ENCODE assay signal across 8 cellular contexts in the genomic region with DNA sequence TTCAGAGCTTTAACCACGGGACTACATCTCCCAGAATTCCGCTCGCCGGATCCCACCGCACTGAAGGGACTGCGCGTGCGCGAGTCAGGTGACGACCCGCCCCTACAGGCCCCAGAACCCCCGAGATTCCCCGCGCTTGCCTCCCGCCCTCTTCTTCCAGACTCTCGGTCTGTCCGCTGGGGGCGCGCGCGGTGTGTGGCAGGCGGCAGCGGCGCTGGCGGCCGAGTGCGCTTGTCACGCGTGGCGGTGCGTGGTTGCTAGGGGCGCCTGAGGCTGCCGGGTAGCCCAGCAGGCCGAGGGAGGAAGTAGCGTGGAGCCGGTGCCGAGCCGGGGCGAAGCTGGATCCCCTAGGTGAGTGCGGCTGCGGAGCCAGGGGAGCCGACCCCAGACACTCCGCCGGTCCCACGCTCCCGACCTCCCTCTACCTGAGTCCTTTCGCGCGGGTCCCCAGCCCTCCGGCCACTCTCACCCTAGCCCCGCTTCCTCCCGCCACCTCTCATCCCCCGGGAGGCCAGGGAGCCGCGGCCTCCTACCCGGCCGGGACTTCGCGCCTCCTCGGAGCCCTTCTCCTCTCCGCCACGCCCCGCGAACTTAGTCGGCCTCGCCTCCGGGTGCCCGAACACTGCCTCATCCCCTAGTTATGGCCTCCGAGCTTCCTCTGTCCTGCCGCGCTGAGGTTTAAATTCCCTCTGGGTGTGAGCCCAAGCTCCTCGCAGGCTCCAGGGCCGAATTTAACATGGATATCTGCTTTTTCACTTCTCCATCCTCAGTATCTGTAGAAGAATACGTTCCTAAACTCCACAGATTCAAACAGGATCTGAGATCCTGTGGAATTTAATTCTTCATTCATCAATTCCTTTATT. TPM values are rescaled to one million over a fixed set of nuclear protein-coding genes. Genes with fewer than 3 reads are reported as not detected.
A peak's percentile ranks its signal among the peaks of the same experiment; 100 is the strongest.
DNase-seq lines count a peak whose midpoint lies in the region; ATAC-seq and TF ChIP-seq lines count a peak whose summit lies in the region.

TSS of gene TTLL4 (plus strand) at position 149 of the 863 bp plus-strand sequence. CDS start 26,842 bp downstream, outside the sequence.

- DNase-seq in DMS53 treated with DMSO at 0.1 percent for 48 hours (lab: John Stamatoyannopoulos, UW; ENCODE audit: unreplicated experiment): peak; percentile 76
- DNase-seq in KBM-7: peak; percentile 96
- DNase-seq in PC-9: peak; percentile 79 to 96
- DNase-seq in activated T-cell treated with anti-CD3 and anti-CD28 coated beads, Interleukin-2, amount 50 U/mL, for 1 hour: peak; percentile 97
- peak; percentile 97 to 99 for DNase-seq in erythroblast (lab: John Stamatoyannopoulos, UW)
- DNase-seq in stimulated activated CD8-positive, alpha-beta memory T cell treated with anti-CD3 and anti-CD28 coated beads, Interleukin-7, amount 100 ng/mL, for 1 hour (ENCODE audit: low read depth in 2 of 2): peak; percentile 95

- POLR2A ChIA-PET in PC-9 (lab: Charles Lee; ENCODE audit: unreplicated experiment): interaction anchor here (0.5 to 0.7 kb wide), 7 partner anchors 9 to 978 kb away, joined by 3 to 10 read pairs (median 3); no protein-coding TSS in a partner anchor

- CTCF ChIA-PET in PC-9 (lab: Charles Lee): interaction anchor here (0.5 to 1.3 kb wide), 6 partner anchors 21 to 633 kb away, joined by 3 to 6 read pairs (median 4); partner anchors contain the start of genes BCS1L and ZNF142

- peak within 1 kb of the TSS; percentile 85 for H3K9ac ChIP-seq in mucosa of stomach (ENCODE audit: low read length)

- peaks cover 47% of the 10 kb centered on the region for H3K79me2 ChIP-seq in PC-9 (ENCODE audit: low read depth)

- peak within 1 kb of the TSS; percentile 55 for H3K27ac ChIP-seq in PC-9

- TF ChIP-seq CTCF in PC-9 (conservative IDR thresholded peaks at IDR 0.05): peak; percentile 79

- BruUV-seq in PC-9 (replicated peaks; lab: Mats Ljungman, UMichigan): no TSS peak

- H3K4me3 ChIP-seq in PC-9: peak within 1 kb of the TSS; percentile 95
- H3K4me3 ChIP-seq in mucosa of stomach (ENCODE audit: low read length): peak within 1 kb of the TSS; percentile 51

- TF ChIP-seq POLR2A in erythroblast (IDR thresholded peaks at IDR 0.05; ENCODE audit: low read length): peak; percentile 67

- intact Hi-C loops in PC-9 (cut with micrococcal nuclease; ENCODE audit: unreplicated experiment): loop anchor here (1.0 kb wide), 1 partner anchor 136 kb away; no protein-coding TSS in a partner anchor

- H3K4me2 ChIP-seq in PC-9: peak within 1 kb of the TSS; percentile 93

- H2AFZ ChIP-seq in PC-9: peak within 1 kb of the TSS; percentile 89

- no peaks in the 10 kb centered on the region for H3K27me3 ChIP-seq in PC-9 (ENCODE audit: insufficient read depth, low read depth)
- H3K27me3 ChIP-seq in mucosa of stomach (ENCODE audit: control insufficient read depth, insufficient read depth, low read length): no peaks in the 10 kb centered on the region

- H4K20me1 ChIP-seq in PC-9 (ENCODE audit: insufficient read depth): peaks cover 3% of the 10 kb centered on the region; the same call in 1 of the 2 replicates

- no peaks in the 10 kb centered on the region for H3K9me3 ChIP-seq in PC-9 (ENCODE audit: insufficient read depth, low read depth)
- H3K9me3 ChIP-seq in mucosa of stomach (ENCODE audit: control insufficient read depth, low read length): no peaks in the 10 kb centered on the region

- in situ Hi-C loops in KBM-7 (cut with MboI; ENCODE audit: low pct_unique_long_range_greater_than_20kb, low sequenced_read_pairs): no loop called here

- no peaks in the 10 kb centered on the region for H3F3A ChIP-seq in PC-9 (ENCODE audit: insufficient read depth, low read depth)

- H3K9me2 ChIP-seq in PC-9 (ENCODE audit: insufficient read depth): no peaks in the 10 kb centered on the region

- H3K4me1 ChIP-seq in PC-9 (replicated peaks; ENCODE audit: insufficient read depth) (peaks cover 13% of the 10 kb centered on the region), mucosa of stomach (ENCODE audit: control insufficient read depth, insufficient read depth, low read length) (peaks cover 20% of the 10 kb centered on the region)

- peak; percentile 85 for ATAC-seq in GM21717 (IDR thresholded peaks at IDR 0.05; ENCODE audit: unreplicated experiment)

- H3K36me3 ChIP-seq in PC-9 (ENCODE audit: low read depth): no peaks in the 10 kb centered on the region; the same call in 1 of the 2 replicates
- no peaks in the 10 kb centered on the region for H3K36me3 ChIP-seq in mucosa of stomach (ENCODE audit: control insufficient read depth, insufficient read depth, low read length)

RNA-seq across cellular contexts. Expression of gene TTLL4, which starts in this region (rescaled TPM):
- total RNA-seq in PC-9 (2021): 43.9 and 57.1 TPM in 2 replicates

Comparison
In these comparisons a context has a peak if more than half of its experiments do, and no peak if none do; other contexts are left out.
1. Peak in every context shown above with its lines: DNase-seq, ATAC-seq, H3K4me3 ChIP-seq and H3K27ac ChIP-seq.